ENCODE assay signal across 12 cellular contexts in the genomic region with DNA sequence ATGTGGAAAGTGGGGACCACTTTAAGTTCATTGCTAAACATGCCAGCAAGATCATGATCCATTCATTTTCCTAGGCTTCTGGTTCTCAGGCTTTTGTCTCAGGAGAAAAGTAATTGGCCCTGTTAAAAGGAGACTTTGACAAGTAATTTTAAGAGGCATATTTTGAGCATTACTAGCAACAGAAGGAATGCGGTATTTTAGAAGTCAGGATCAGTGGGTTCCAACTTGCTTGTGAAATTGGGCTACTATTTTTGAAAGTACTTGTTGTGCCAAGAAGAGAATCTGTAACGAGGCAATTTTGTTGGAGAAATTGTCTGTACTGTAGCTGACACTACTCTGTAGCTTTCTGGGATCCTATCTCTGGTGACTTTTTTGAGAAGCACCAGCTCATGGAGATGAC. TPM values are rescaled to one million over a fixed set of nuclear protein-coding genes. Genes with fewer than 3 reads are reported as not detected.
DNase-seq lines count a peak whose midpoint lies in the region; ATAC-seq and TF ChIP-seq lines count a peak whose summit lies in the region.
"Had no signal": no experiment of that assay in that cellular context is flagged by ENCODE, and none has a peak within 500 bp of the region (broad histone marks: within the 10 kb centered on the region; RNA-seq: fewer than 3 reads in every experiment).

No MANE protein-coding gene starts in this region.

- H3K27me3 Mint-ChIP-seq in endodermal cell (ENCODE audit: insufficient read depth), result no peaks in the 10 kb centered on the region

- no peaks in the 10 kb centered on the region for H3K9me3 ChIP-seq in IMR-90 (ENCODE audit: control insufficient read depth, insufficient read depth, low read length)
- no peaks in the 10 kb centered on the region for H3K9me3 ChIP-seq in left lung
- no peaks in the 10 kb centered on the region for H3K9me3 ChIP-seq in upper lobe of right lung
- H3K9me3 ChIP-seq in endodermal cell (ENCODE audit: control insufficient read depth, low read length), result no peaks in the 10 kb centered on the region
- no peaks in the 10 kb centered on the region for H3K9me3 ChIP-seq in testis

- H3K4me3 Mint-ChIP-seq in endodermal cell, result no peak overlapping the region

- no peak overlapping the region for H3K23ac ChIP-seq in IMR-90 (ENCODE audit: low read depth, low read length)

- H3K18ac ChIP-seq in IMR-90 (ENCODE audit: low read depth, low read length), result no peak overlapping the region

- H3K36me3 ChIP-seq in IMR-90 (ENCODE audit: control insufficient read depth, insufficient read depth, low read length), result no peaks in the 10 kb centered on the region
- H3K36me3 ChIP-seq in left lung, result no peaks in the 10 kb centered on the region
- H3K36me3 ChIP-seq in upper lobe of right lung, result no peaks in the 10 kb centered on the region
- H3K36me3 ChIP-seq in endodermal cell (ENCODE audit: control insufficient read depth, insufficient read depth, low read length), result no peaks in the 10 kb centered on the region
- H3K36me3 ChIP-seq in testis (ENCODE audit: low read depth, missing control alignments), result no peaks in the 10 kb centered on the region

- TF ChIP-seq CTCF in IMR-90 (conservative IDR thresholded peaks at IDR 0.05; ENCODE audit: low read depth, low read length) (no peak), left lung (IDR thresholded peaks at IDR 0.05) (no peak), upper lobe of right lung (IDR thresholded peaks at IDR 0.05) (no peak), endodermal cell (conservative IDR thresholded peaks at IDR 0.05) (no peak), testis (IDR thresholded peaks at IDR 0.05) (no peak)

- no peak for TF ChIP-seq POLR2A in IMR-90 (IDR thresholded peaks at IDR 0.05; ENCODE audit: low read depth, low read length)
- no peak for TF ChIP-seq POLR2A in testis (IDR thresholded peaks at IDR 0.05)

- dilution Hi-C loops in IMR-90 (cut with HindIII; ENCODE audit: low sequenced_read_pairs, unreplicated experiment), result no loop called here

- H4K8ac ChIP-seq in IMR-90 (ENCODE audit: low read depth in 2 of 2, low read length in 2 of 2), result no peak overlapping the region

- peak; percentile 76 for DNase-seq in IMR-90
- DNase-seq in dedifferentiated amniotic fluid mesenchymal stem cell (ENCODE audit: extremely low spot score), result peak; percentile 83
- no peak for DNase-seq in left lung
- no peak for DNase-seq in upper lobe of right lung
- no peak for DNase-seq in NCI-H2081 (lab: John Stamatoyannopoulos, UW)
- DNase-seq in endodermal cell, result no peak
- DNase-seq in LoVo (ENCODE audit: low spot score), result no peak
- no peak for DNase-seq in testis
- DNase-seq: activated gamma-delta T cell treated with Interleukin-2 at 50 U/mL for 16 hours, NCI-H2029, PC-9, substantia nigra had no signal

- H2BK15ac ChIP-seq in IMR-90 (ENCODE audit: low read depth, low read length), result no peak overlapping the region

- no peaks in the 10 kb centered on the region for H3K36me3 Mint-ChIP-seq in endodermal cell (ENCODE audit: low read depth)

- H3K9ac ChIP-seq in IMR-90 (ENCODE audit: low read depth, low read length) (no peak overlapping the region), endodermal cell (ENCODE audit: extremely low read depth, low read length, poor library complexity, severe bottlenecking) (no peak overlapping the region)

- in situ Hi-C loops in IMR-90 (cut with MboI; ENCODE audit: low sequenced_read_pairs), result no loop called here

- H4K5ac ChIP-seq in IMR-90 (ENCODE audit: low read depth, low read length), result no peak overlapping the region

- H3K27ac ChIP-seq in IMR-90 (ENCODE audit: insufficient read depth, low read length) (no peak overlapping the region), left lung (peak overlapping the region in 1 of 2 donors; percentile 44), upper lobe of right lung (no peak overlapping the region), endodermal cell (ENCODE audit: low read depth, low read length) (no peak overlapping the region), testis (peak overlapping the region in 1 of 2 donors; percentile 37)
- H3K27ac ChIP-seq: PC-9 had no signal

- H2AK5ac ChIP-seq in IMR-90 (ENCODE audit: low read depth, low read length), result no peak overlapping the region

- no peak overlapping the region for H3K4me3 ChIP-seq in IMR-90 (ENCODE audit: insufficient read depth, low read depth, low read length)
- no peak overlapping the region for H3K4me3 ChIP-seq in left lung
- no peak overlapping the region for H3K4me3 ChIP-seq in upper lobe of right lung
- no peak overlapping the region for H3K4me3 ChIP-seq in endodermal cell (ENCODE audit: low read length)
- no peak overlapping the region for H3K4me3 ChIP-seq in testis
- H3K4me3 ChIP-seq: PC-9 had no signal

- no peak overlapping the region for H3K4ac ChIP-seq in IMR-90 (ENCODE audit: low read depth, low read length)

- H2BK120ac ChIP-seq in IMR-90 (ENCODE audit: low read depth, low read length), result no peak overlapping the region

- POLR2A ChIA-PET in IMR-90 (lab: Charles Lee; ENCODE audit: unreplicated experiment), result no interaction called here

- no peaks in the 10 kb centered on the region; a peak in 1 of 4 replicates for H3K79me1 ChIP-seq in IMR-90 (ENCODE audit: low read depth in 1 of 2, low read length in 2 of 2)

- TF ChIP-seq RAD21 in IMR-90 (IDR thresholded peaks at IDR 0.05; ENCODE audit: low read length), result no peak

- H3K27me3 ChIP-seq in IMR-90 (ENCODE audit: control insufficient read depth, insufficient read depth, low read length), result no peaks in the 10 kb centered on the region
- no peaks in the 10 kb centered on the region for H3K27me3 ChIP-seq in left lung
- no peaks in the 10 kb centered on the region for H3K27me3 ChIP-seq in upper lobe of right lung
- H3K27me3 ChIP-seq in endodermal cell (ENCODE audit: control insufficient read depth, insufficient read depth, low read length, poor library complexity, severe bottlenecking), result no peaks in the 10 kb centered on the region
- no peaks in the 10 kb centered on the region for H3K27me3 ChIP-seq in testis

- no peak overlapping the region for H2AK9ac ChIP-seq in IMR-90 (replicated peaks; ENCODE audit: low read depth, low read length, poor library complexity)

- no TSS peak for BruUV-seq in IMR-90 (replicated peaks; lab: Mats Ljungman, UMichigan)

- H3K4me1 Mint-ChIP-seq in endodermal cell, result peaks cover 16% of the 10 kb centered on the region

- H2BK5ac ChIP-seq in IMR-90 (ENCODE audit: low read depth, low read length, poor library complexity, severe bottlenecking), result no peak overlapping the region

- peaks cover 9% of the 10 kb centered on the region for H3K4me1 ChIP-seq in IMR-90 (ENCODE audit: control insufficient read depth, insufficient read depth, low read length)
- peaks cover 0 to 9% of the 10 kb centered on the region in 2 donors for H3K4me1 ChIP-seq in left lung
- H3K4me1 ChIP-seq in upper lobe of right lung, result no peaks in the 10 kb centered on the region
- peaks cover 7% of the 10 kb centered on the region for H3K4me1 ChIP-seq in endodermal cell (ENCODE audit: control insufficient read depth, insufficient read depth, low read length)
- no peaks in the 10 kb centered on the region for H3K4me1 ChIP-seq in testis

- intact Hi-C loops in IMR-90 (cut with micrococcal nuclease) (no loop called here), left lung (cut with DNase I) (no loop called here), upper lobe of right lung (cut with DNase I) (no loop called here), testis (cut with DNase I; ENCODE audit: low total_unique reads) (no loop called here)

- H4K20me1 ChIP-seq in IMR-90 (ENCODE audit: insufficient read depth, low read length), result no peaks in the 10 kb centered on the region

- H3K4me2 ChIP-seq in IMR-90 (ENCODE audit: low read depth, low read length), result peak overlapping the region; percentile 66; the same call in 1 of the 2 replicates
- H3K4me2 ChIP-seq: PC-9 had no signal

- H3K27ac Mint-ChIP-seq in endodermal cell, result no peak overlapping the region

- H3K56ac ChIP-seq in IMR-90 (ENCODE audit: extremely low read depth, insufficient read depth, low read length), result no peak overlapping the region; the same call in 1 of the 2 replicates

- no peak overlapping the region for H2BK20ac ChIP-seq in IMR-90 (ENCODE audit: low read depth, low read length)

- no peak overlapping the region for H2AFZ ChIP-seq in IMR-90 (replicated peaks; ENCODE audit: low read length, poor library complexity)
- H2AFZ ChIP-seq: PC-9 had no signal

- H3K9me3 Mint-ChIP-seq in endodermal cell, result no peaks in the 10 kb centered on the region

- CTCF ChIA-PET in IMR-90 (lab: Yijun Ruan, JAX), result interaction anchor here (0.7 kb wide), 1 partner anchor 15 kb away, joined by 3 read pairs; no protein-coding TSS in a partner anchor

- no CpG with 5 or more reads among the region's 2 CpGs for WGBS in IMR-90 (ENCODE audit: extremely low coverage in 2 of 2, insufficient read length in 1 of 2), 2 experiments
- WGBS in endodermal cell (ENCODE audit: insufficient coverage in 1 of 2, insufficient read length in 1 of 2), 2 experiments, result 94 to 100% methylated on average over 1 to 2 of the region's 2 CpGs
- WGBS in testis, 2 donors, result 29 to 43% methylated on average over 2 of the region's 2 CpGs

- no peak overlapping the region for H4K91ac ChIP-seq in IMR-90 (ENCODE audit: insufficient read depth, low read depth, low read length)

- H3K14ac ChIP-seq in IMR-90 (replicated peaks; ENCODE audit: low read depth, low read length), result no peak overlapping the region

- no peaks in the 10 kb centered on the region for H3K9me1 ChIP-seq in IMR-90 (ENCODE audit: insufficient read depth, low read length)

- ATAC-seq in IMR-90 (ENCODE audit: low read depth) (peak; percentile 82), left lung (peak; percentile 79), upper lobe of right lung (peak; percentile 21)

TF ChIP-seq in IMR-90, 13 proteins besides CTCF, POLR2A, EP300 and RAD21:
- TF ChIP-seq MAFK (IDR thresholded peaks at IDR 0.05; ENCODE audit: low read depth, low read length), result no peak
- TF ChIP-seq BHLHE40 (IDR thresholded peaks at IDR 0.05; ENCODE audit: low read depth, low read length), result no peak
- TF ChIP-seq MAZ (IDR thresholded peaks at IDR 0.05; ENCODE audit: borderline replicate concordance, low read depth, low read length), result no peak
- no peak for TF ChIP-seq CHD1 (IDR thresholded peaks at IDR 0.05; ENCODE audit: low read depth, low read length)
- TF ChIP-seq CEBPB (IDR thresholded peaks at IDR 0.05; ENCODE audit: low read depth, low read length), result peak; percentile 25; the same call in 1 of the 2 replicates

RNA-seq across cellular contexts. Expression of a gene that starts 59.4 kb away (rescaled TPM):
- total RNA-seq in IMR-90 (2012; rRNA removed), result 5.7 and 9.4 TPM in 2 replicates
- 1.6 and 2.1 TPM in 2 replicates for polyA plus RNA-seq in IMR-90 (2012; rRNA removed)
- 0.55 and 0.58 TPM in 2 replicates for polyA plus RNA-seq in IMR-90 (2012; cell fraction: cytosol; rRNA removed)
- polyA plus RNA-seq in IMR-90 (2012; cell fraction: nucleus; rRNA removed; ENCODE audit: low replicate concordance), result 0.24 and 1.5 TPM in 2 replicates
- total RNA-seq in left lung, result 10 to 100 TPM; 18.8 to 24.5 TPM
- total RNA-seq in upper lobe of right lung, result 17.8 TPM
- total RNA-seq in endodermal cell, result 10 to 100 TPM; 41.3 to 52.0 TPM
- 31.7 TPM for polyA plus RNA-seq in endodermal cell (2013, experiment 1 of 2)
- polyA plus RNA-seq in endodermal cell (2013, experiment 2 of 2), result 31.6 TPM
- 10 to 100 TPM; 59.4 to 71.0 TPM for total RNA-seq in testis
- 24.7 TPM for polyA plus RNA-seq in testis (ENCODE audit: insufficient read depth, low read depth, low replicate concordance)

Comparison
In these comparisons a context has a peak if more than half of its experiments do, and no peak if none do; other contexts are left out.
1. ATAC-seq: peak in every context shown above with its lines; median percentile 82 in IMR-90; 79 in left lung; 21 in upper lobe of right lung.
2. DNase-seq: peak in IMR-90 (single experiment) and dedifferentiated amniotic fluid mesenchymal stem cell (single experiment); none in left lung (0 of 2), upper lobe of right lung (single experiment), NCI-H2081 (0 of 2), endodermal cell (single experiment), LoVo (single experiment) and testis (single experiment).